Comparison of ENCODE assay signal across 11 cellular contexts in genomic region chr4:80471701-80472100, GRCh38.
DNase-seq lines count a peak whose midpoint lies in the region; ATAC-seq, FAIRE-seq and TF ChIP-seq lines count a peak whose summit lies in the region.
"Had no signal": no experiment of that assay in that cellular context is flagged by ENCODE, and none has a peak within 500 bp of the region (broad histone marks: within the 10 kb centered on the region; RNA-seq: fewer than 3 reads in every experiment).

No MANE protein-coding gene starts in this region.

- RAD21 ChIA-PET in GM12878 (lab: Charles Lee; ENCODE audit: unreplicated experiment) = no interaction called here

- no peak for TF ChIP-seq RAD21 in GM12878 (IDR thresholded peaks at IDR 0.05; ENCODE audit: insufficient read depth, low read depth, low read length)

- H3K36me3 ChIP-seq in GM12878 (ENCODE audit: control insufficient read depth in 2 of 2, insufficient read depth in 2 of 2, low read length in 1 of 2) = no peaks in the 10 kb centered on the region
- no peaks in the 10 kb centered on the region for H3K36me3 ChIP-seq in lower lobe of right lung
- H3K36me3 ChIP-seq: BLaER1 treated with 17β-estradiol and CSF1 and Interleukin-3, amounts not matched to agents 10 nM and 100 nM; spleen had no signal

- H3K9ac ChIP-seq in GM12878 (ENCODE audit: control insufficient read depth, insufficient read depth, low read length) = no peak overlapping the region
- H3K9ac ChIP-seq: BLaER1 treated with 17β-estradiol and CSF1 and Interleukin-3, amounts not matched to agents 10 nM and 100 nM had no signal

- no peak overlapping the region for H3K4me2 ChIP-seq in GM12878 (ENCODE audit: control insufficient read depth, insufficient read depth)
- H3K4me2 ChIP-seq: BLaER1 treated with 17β-estradiol and CSF1 and Interleukin-3, amounts not matched to agents 10 nM and 100 nM had no signal

- H3K27me3 ChIP-seq in GM12878 (replicated peaks in 1 of 2; ENCODE audit: control insufficient read depth in 2 of 2, insufficient read depth in 2 of 2, low read length in 1 of 2) (no peaks in the 10 kb centered on the region), lower lobe of right lung (ENCODE audit: low read depth) (no peaks in the 10 kb centered on the region)
- H3K27me3 ChIP-seq: BLaER1 treated with 17β-estradiol and CSF1 and Interleukin-3, amounts not matched to agents 10 nM and 100 nM; spleen had no signal

- ATAC-seq in GM12878 (peak; percentile 90), lower lobe of right lung (peak; percentile 76 to 89)

- H3K4me1 ChIP-seq in GM12878 (ENCODE audit: control insufficient read depth, insufficient read depth, low read length) = no peaks in the 10 kb centered on the region
- no peaks in the 10 kb centered on the region for H3K4me1 ChIP-seq in lower lobe of right lung
- H3K4me1 ChIP-seq: spleen had no signal

- in situ Hi-C loops in GM12878 (cut with MboI) = no loop called here
- in situ Hi-C loops in ACHN (cut with HindIII; ENCODE audit: low pct_ligation_motif_present, low pct_unique_long_range_greater_than_20kb, low sequenced_read_pairs) = no loop called here

- TF ChIP-seq POLR2A in GM12878 (IDR thresholded peaks at IDR 0.05; ENCODE audit: low read depth, low read length) = no peak

- 73% methylated on average over 9 of the region's 9 CpGs for WGBS in GM12878 (ENCODE audit: insufficient coverage, insufficient replicate concordance, low lambda C conversion rate, missing lambda C conversion rate)

- no peak overlapping the region for H3K27ac ChIP-seq in GM12878 (ENCODE audit: control insufficient read depth, insufficient read depth)
- no peak overlapping the region for H3K27ac ChIP-seq in lower lobe of right lung
- H3K27ac ChIP-seq: BLaER1 treated with 17β-estradiol and CSF1 and Interleukin-3, amounts not matched to agents 10 nM and 100 nM; spleen had no signal

- TF ChIP-seq EP300 in GM12878 (IDR thresholded peaks at IDR 0.05; ENCODE audit: borderline replicate concordance in 1 of 2, control insufficient read depth in 1 of 2, low read depth in 2 of 2, low read length in 2 of 2) = no peak

- no TSS peak for BruUV-seq in GM12878 (replicated peaks; lab: Mats Ljungman, UMichigan)

- no peak for FAIRE-seq in GM12878 (lab: Jason Lieb, UNC)

- H3K9me3 ChIP-seq in GM12878 (replicated peaks; ENCODE audit: control insufficient read depth, insufficient read depth, low read length) = no peaks in the 10 kb centered on the region
- no peaks in the 10 kb centered on the region for H3K9me3 ChIP-seq in lower lobe of right lung
- H3K9me3 ChIP-seq: spleen had no signal

- intact Hi-C loops in GM12878 (cut with micrococcal nuclease; ENCODE audit: unreplicated experiment) (no loop called here), lower lobe of right lung (cut with DNase I) (no loop called here)

- DNase-seq in COLO668 (lab: John Stamatoyannopoulos, UW; ENCODE audit: unreplicated experiment) (peak; percentile 77), NCI-H1105 treated with DMSO at 0.1 percent for 48 hours (lab: John Stamatoyannopoulos, UW) (peak; percentile 49), GM12878 (ENCODE audit: low read depth, low spot score) (no peak), lower lobe of right lung (peak; percentile 63), dermis blood vessel endothelial cell (no peak), ACHN (no peak), GM20000 (ENCODE audit: low spot score) (no peak)
- no peak for DNase-seq in activated CD4-positive, alpha-beta T cell treated with anti-CD3 and anti-CD28 coated beads, Interleukin-2, amount 50 U/mL, for 1 hour
- DNase-seq: GOT3, spleen had no signal

- POLR2A ChIA-PET in GM12878 (lab: Charles Lee) = no interaction called here

- H3K4me3 ChIP-seq in GM12878 (no peak overlapping the region), lower lobe of right lung (peak overlapping the region; percentile 31)
- H3K4me3 ChIP-seq: BLaER1 treated with 17β-estradiol and CSF1 and Interleukin-3, amounts not matched to agents 10 nM and 100 nM had no signal

- CTCF ChIA-PET in GM12878 (lab: Yijun Ruan, JAX) = no interaction called here

- H4K20me1 ChIP-seq in GM12878 (ENCODE audit: control insufficient read depth, insufficient read depth) = no peaks in the 10 kb centered on the region
- H4K20me1 ChIP-seq: BLaER1 treated with 17β-estradiol and CSF1 and Interleukin-3, amounts not matched to agents 10 nM and 100 nM had no signal

- TF ChIP-seq CTCF in GM12878 (IDR thresholded peaks at IDR 0.05 in 2 of 3, conservative IDR thresholded peaks at IDR 0.05 in 1 of 3; ENCODE audit: control insufficient read depth in 2 of 3, extremely low read depth in 1 of 3, insufficient read depth in 1 of 3, low read depth in 3 of 3, low read length in 3 of 3) = no peak
- no peak for TF ChIP-seq CTCF in lower lobe of right lung (IDR thresholded peaks at IDR 0.05)
- no peak for TF ChIP-seq CTCF in GM20000 (IDR thresholded peaks at IDR 0.05; ENCODE audit: extremely low read depth, missing control alignments)

- peak overlapping the region; percentile 8; the same call in 1 of the 2 replicates for H2AFZ ChIP-seq in GM12878 (ENCODE audit: control insufficient read depth, low read depth, low read length)

- H3K79me2 ChIP-seq in GM12878 (ENCODE audit: control insufficient read depth, insufficient read depth, low read length) = no peaks in the 10 kb centered on the region

- SMC1A ChIA-PET in GM12878 (lab: Charles Lee; ENCODE audit: uncharacterized antibody, unreplicated experiment) = no interaction called here

TF ChIP-seq in GM12878, 131 proteins besides CTCF, POLR2A, EP300 and RAD21:
- TF ChIP-seq MYC (IDR thresholded peaks at IDR 0.05; ENCODE audit: insufficient read depth, insufficient read length, insufficient replicate concordance, low read length, severe bottlenecking) = no peak
- TF ChIP-seq ZNF217 (IDR thresholded peaks at IDR 0.05) = no peak

Comparison
In these comparisons a context has a peak if more than half of its experiments do, and no peak if none do; other contexts are left out.
1. DNase-seq: peak in COLO668 (single experiment), NCI-H1105 treated with DMSO at 0.1 percent for 48 hours (single experiment) and lower lobe of right lung (single experiment); none in GM12878 (single experiment), dermis blood vessel endothelial cell (single experiment), activated CD4-positive, alpha-beta T cell treated with anti-CD3 and anti-CD28 coated beads, Interleukin-2, amount 50 U/mL, for 1 hour (single experiment), ACHN (single experiment) and GM20000 (single experiment).